ENCODE assay signal across 8 cellular contexts in genomic region chr7:2354173-2355078, GRCh38. TPM values are rescaled to one million over a fixed set of nuclear protein-coding genes. Genes with fewer than 3 reads are reported as not detected.
DNase-seq lines count a peak whose midpoint lies in the region; ATAC-seq lines count a peak whose summit lies in the region.

EIF3B (plus strand) TSS chr7:2354827; CDS start chr7:2354922, 95 bp downstream.

- ATAC-seq in GM21367 (IDR thresholded peaks at IDR 0.05; ENCODE audit: unreplicated experiment), result peak; percentile 72
- peak; percentile 87 for ATAC-seq in effector memory CD8-positive, alpha-beta T cell (replicated peaks)

- peak; percentile 89 for DNase-seq in COR-L47 (lab: John Stamatoyannopoulos, UW)
- peak; percentile 77 for DNase-seq in HT1080 (ENCODE audit: low read depth)
- peak; percentile 78 to 90 for DNase-seq in NOMO-1 (lab: John Stamatoyannopoulos, UW; ENCODE audit: unreplicated experiment in 2 of 2)
- peak; percentile 85 to 92 (median 86) for DNase-seq in effector memory CD8-positive, alpha-beta T cell
- peak; percentile 90 for DNase-seq in medulla oblongata (ENCODE audit: extremely low spot score)
- peak; percentile 80 to 84 (median 80) for DNase-seq in stimulated activated CD4-positive, alpha-beta T cell treated with anti-CD3 and anti-CD28 coated beads, TNF-alpha, amount 100 ng/mL, for 48 hours (ENCODE audit: low read depth in 3 of 3)

- no peaks in the 10 kb centered on the region for H3K27me3 Mint-ChIP-seq in effector memory CD8-positive, alpha-beta T cell

- peaks cover 23 to 32% of the 10 kb centered on the region in 2 donors for H3K4me1 Mint-ChIP-seq in effector memory CD8-positive, alpha-beta T cell (ENCODE audit: low read depth in 2 of 2)

- H3K4me3 Mint-ChIP-seq in effector memory CD8-positive, alpha-beta T cell, result peak within 1 kb of the TSS; percentile 93 to 94

- H3K27ac Mint-ChIP-seq in effector memory CD8-positive, alpha-beta T cell, result peak within 1 kb of the TSS; percentile 100

- H3K36me3 Mint-ChIP-seq in effector memory CD8-positive, alpha-beta T cell (ENCODE audit: insufficient read depth), result peaks cover 33% of the 10 kb centered on the region

- no peaks in the 10 kb centered on the region for H3K9me3 Mint-ChIP-seq in effector memory CD8-positive, alpha-beta T cell

- CTCF ChIA-PET in activated CD8-positive, alpha-beta memory T cell treated with anti-CD3 and anti-CD28 coated beads for 36 hours (lab: Charles Lee), result interaction anchor here (0.6 to 1.3 kb wide), 7 partner anchors 11 to 238 kb away, joined by 3 to 4 read pairs (median 3); no protein-coding TSS in a partner anchor

- POLR2A ChIA-PET in activated CD8-positive, alpha-beta memory T cell treated with anti-CD3 and anti-CD28 coated beads for 36 hours (lab: Charles Lee), result interaction anchor here (1.0 to 1.5 kb wide), 4 partner anchors 8 to 168 kb away, joined by 3 to 5 read pairs (median 4); partner anchors contain the start of gene MAD1L1

RNA-seq across cellular contexts. Expression of gene EIF3B, which starts in this region (rescaled TPM):
- total RNA-seq in HT1080 (2014; rRNA removed; shearing (Covaris generic)), result 248 and 258 TPM in 2 replicates
- polyA plus RNA-seq in HT1080 (2015; cell fraction: cytosol; rRNA removed), result 142 and 150 TPM in 2 replicates
- 268 and 275 TPM in 2 replicates for polyA plus RNA-seq in HT1080 (2015; cell fraction: nucleus; rRNA removed)
- total RNA-seq in activated CD8-positive, alpha-beta memory T cell treated with anti-CD3 and anti-CD28 coated beads for 36 hours, result 100 to 1,000 TPM; 297 to 298 TPM

Comparison
In these comparisons a context has a peak if more than half of its experiments do, and no peak if none do; other contexts are left out.
1. Peak in every context shown above with its lines: DNase-seq and ATAC-seq.